15 cellular contexts compared by ENCODE assay signal in the genomic region with DNA sequence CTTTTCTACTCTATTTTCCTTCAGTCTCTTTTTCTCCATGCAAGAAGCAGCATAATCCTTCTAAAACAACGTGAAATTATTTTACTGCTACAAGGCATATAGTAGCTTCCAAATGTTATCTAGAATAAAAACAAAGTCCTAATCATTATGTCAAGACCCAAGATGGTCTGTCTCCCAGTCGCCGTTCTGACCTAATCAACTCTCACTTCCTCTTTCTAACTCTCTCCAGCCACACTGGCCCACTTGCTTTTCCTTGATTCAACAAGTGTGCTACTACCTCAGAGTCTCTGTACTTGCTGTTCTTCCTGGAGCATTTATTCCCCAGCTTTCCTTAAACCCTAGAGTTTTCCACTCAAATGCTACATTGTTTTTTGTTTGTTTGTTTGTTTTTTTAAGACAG.
DNase-seq lines count a peak whose midpoint lies in the region; ATAC-seq, FAIRE-seq and TF ChIP-seq lines count a peak whose summit lies in the region.
"Had no signal": no experiment of that assay in that cellular context is flagged by ENCODE, and none has a peak within 500 bp of the region (broad histone marks: within the 10 kb centered on the region; RNA-seq: fewer than 3 reads in every experiment).

No MANE protein-coding gene starts in this region.

- TF ChIP-seq RAD21 in HepG2 (CRISPR knock-in tag; IDR thresholded peaks at IDR 0.05) = no peak

- in situ Hi-C loops in HepG2 (cut with HindIII; ENCODE audit: extremely low pct_ligation_motif_present, low pct_unique_long_range_greater_than_20kb) = no loop called here

- H3K36me3 ChIP-seq in HepG2 (replicated peaks in 1 of 2; ENCODE audit: control insufficient read depth in 1 of 2, insufficient read depth in 2 of 2, low read length in 2 of 2) = no peaks in the 10 kb centered on the region

- no peak for TF ChIP-seq EP300 in HepG2 (IDR thresholded peaks at IDR 0.05; ENCODE audit: low read depth in 2 of 2, low read length in 2 of 2)
- no peak for TF ChIP-seq EP300 in HepG2 (CRISPR knock-in tag; IDR thresholded peaks at IDR 0.05; ENCODE audit: borderline replicate concordance)

- no peaks in the 10 kb centered on the region for H3K9me3 ChIP-seq in HepG2 (ENCODE audit: low read length)

- H3K79me2 ChIP-seq in HepG2 (ENCODE audit: insufficient read depth, low read length) = no peaks in the 10 kb centered on the region

- H3K4me1 ChIP-seq in HepG2 (ENCODE audit: insufficient read depth, low read length) = no peaks in the 10 kb centered on the region

- POLR2A ChIA-PET in HepG2 (lab: Yijun Ruan, JAX) = no interaction called here

- DNase-seq in OCI-M1 (lab: John Stamatoyannopoulos, UW) (peak; percentile 85), HepG2 (ENCODE audit: low spot score) (no peak), superior temporal gyrus (ENCODE audit: extremely low spot score) (no peak), left ventricle myocardium superior (no peak), NCI-H1105 (lab: John Stamatoyannopoulos, UW) (no peak)
- DNase-seq: activated CD8-positive, alpha-beta memory T cell treated with anti-CD3 and anti-CD28 coated beads, Interleukin-2, amount 10 ng/mL, durations not matched to agents 7 days and 5 days; EL; GOT3; NCI-H187 treated with DMSO at 0.1 percent for 48 hours; posterior cingulate gyrus; stimulated activated CD4-positive, alpha-beta T cell treated with anti-CD3 and anti-CD28 coated beads, Interleukin-4, amount 100 ng/mL, for 1 hour had no signal

- no peaks in the 10 kb centered on the region for H4K20me1 ChIP-seq in HepG2 (ENCODE audit: insufficient read depth, low read length)

- no TSS peak for BruUV-seq in HepG2 (replicated peaks; lab: Mats Ljungman, UMichigan)

- CTCF ChIA-PET in HepG2 (lab: Yijun Ruan, JAX; ENCODE audit: low intra/inter-chr PET ratio, low total read pairs) = no interaction called here

- ATAC-seq in GM18520 (IDR thresholded peaks at IDR 0.05; ENCODE audit: unreplicated experiment) = peak; percentile 80
- peak; percentile 56 for ATAC-seq in GM21526 (IDR thresholded peaks at IDR 0.05; ENCODE audit: low FRiP score, unreplicated experiment)
- peak; percentile 82 for ATAC-seq in HG03139 (IDR thresholded peaks at IDR 0.05; ENCODE audit: unreplicated experiment)
- ATAC-seq in HepG2 = no peak
- no peak for ATAC-seq in left ventricle myocardium superior
- ATAC-seq: activated CD8-positive, alpha-beta memory T cell treated with anti-CD3 and anti-CD28 coated beads, Interleukin-2, amount 10 ng/mL, durations not matched to agents 7 days and 5 days had no signal

- H2AFZ ChIP-seq in HepG2 (ENCODE audit: low read length) = no peak overlapping the region

- no peak overlapping the region for H3K4me3 ChIP-seq in HepG2 (replicated peaks in 1 of 3; ENCODE audit: insufficient read depth in 1 of 3, low read depth in 2 of 3, low read length in 3 of 3)
- H3K4me3 ChIP-seq: lung had no signal

- FAIRE-seq in HepG2 (lab: Jason Lieb, UNC) = no peak

- H3K27me3 ChIP-seq in HepG2 (ENCODE audit: control insufficient read depth in 1 of 2, insufficient read depth in 2 of 2, low read length in 2 of 2) = no peaks in the 10 kb centered on the region

- H3K4me2 ChIP-seq in HepG2 (ENCODE audit: low read depth, low read length) = no peak overlapping the region

- no peak overlapping the region for H3K27ac ChIP-seq in HepG2 (ENCODE audit: extremely low read length, insufficient read depth, low read length)

- WGBS in HepG2 (ENCODE audit: low lambda C conversion rate) = 33% methylated on average over 3 of the region's 3 CpGs

- no peak for TF ChIP-seq CTCF in HepG2 (CRISPR knock-in tag; IDR thresholded peaks at IDR 0.05)

- intact Hi-C loops in HepG2 (cut with micrococcal nuclease; ENCODE audit: unreplicated experiment) = no loop called here
- intact Hi-C loops in left ventricle myocardium superior (cut with micrococcal nuclease) = no loop called here

- no peak overlapping the region for H3K9ac ChIP-seq in HepG2 (ENCODE audit: insufficient read depth, low read depth, low read length)

- no peak for TF ChIP-seq POLR2A in HepG2 (IDR thresholded peaks at IDR 0.05; ENCODE audit: insufficient read depth in 1 of 2, low read depth in 2 of 2, low read length in 2 of 2)

TF ChIP-seq in HepG2, 621 proteins besides CTCF, POLR2A, EP300 and RAD21:
- TF ChIP-seq, protein P1, sequence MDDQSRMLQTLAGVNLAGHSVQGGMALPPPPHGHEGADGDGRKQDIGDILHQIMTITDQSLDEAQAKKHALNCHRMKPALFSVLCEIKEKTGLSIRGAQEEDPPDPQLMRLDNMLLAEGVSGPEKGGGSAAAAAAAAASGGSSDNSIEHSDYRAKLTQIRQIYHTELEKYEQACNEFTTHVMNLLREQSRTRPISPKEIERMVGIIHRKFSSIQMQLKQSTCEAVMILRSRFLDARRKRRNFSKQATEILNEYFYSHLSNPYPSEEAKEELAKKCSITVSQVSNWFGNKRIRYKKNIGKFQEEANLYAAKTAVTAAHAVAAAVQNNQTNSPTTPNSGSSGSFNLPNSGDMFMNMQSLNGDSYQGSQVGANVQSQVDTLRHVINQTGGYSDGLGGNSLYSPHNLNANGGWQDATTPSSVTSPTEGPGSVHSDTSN (CRISPR knock-in tag; IDR thresholded peaks at IDR 0.05; ENCODE audit: borderline replicate concordance) = no peak
- TF ChIP-seq PTBP1 (IDR thresholded peaks at IDR 0.05; ENCODE audit: low read depth, low read length, poor library complexity, severe bottlenecking) = no peak
- no peak for TF ChIP-seq ZNF263 (CRISPR knock-in tag; IDR thresholded peaks at IDR 0.05)
- TF ChIP-seq PPARG (CRISPR knock-in tag; conservative IDR thresholded peaks at IDR 0.05) = no peak

Comparison
In these comparisons a context has a peak if more than half of its experiments do, and no peak if none do; other contexts are left out.
1. ATAC-seq: peak in GM18520 (single experiment), GM21526 (single experiment) and HG03139 (single experiment); none in HepG2 (single experiment) and left ventricle myocardium superior (single experiment).